In genomic region chr13:42574011-42574410, GRCh38 we compare ENCODE assay signal across 9 cellular contexts. TPM values are rescaled to one million over a fixed set of nuclear protein-coding genes. Genes with fewer than 3 reads are reported as not detected.
DNase-seq lines count a peak whose midpoint lies in the region; ATAC-seq, FAIRE-seq and TF ChIP-seq lines count a peak whose summit lies in the region.
"Had no signal": no experiment of that assay in that cellular context is flagged by ENCODE, and none has a peak within 500 bp of the region (broad histone marks: within the 10 kb centered on the region; RNA-seq: fewer than 3 reads in every experiment).

Gene TNFSF11, plus strand, starts transcription at chr13:42574152. Its CDS starts 152 bp downstream, at chr13:42574304.

- H3K4me1 ChIP-seq in iPS DF 6.9 (ENCODE audit: control insufficient read depth, insufficient read depth, low read length) = peaks cover 4% of the 10 kb centered on the region

- H3K27me3 ChIP-seq in iPS DF 6.9 (ENCODE audit: control insufficient read depth, insufficient read depth, low read length) (no peaks in the 10 kb centered on the region), dorsolateral prefrontal cortex (peaks cover 4 to 73% (median 44%) of the 10 kb centered on the region in 45 donors)

- TF ChIP-seq CTCF in dorsolateral prefrontal cortex (IDR thresholded peaks at IDR 0.05 in 54 of 56, conservative IDR thresholded peaks at IDR 0.05 in 2 of 56; ENCODE audit: low read depth in 1 of 56, partially characterized antibody in 56 of 56) = no peak

- FAIRE-seq in RCC 7860 (lab: Jason Lieb, UNC) = no peak

- peaks cover 23% of the 10 kb centered on the region for H3K27me3 Mint-ChIP-seq in activated CD4-positive, alpha-beta memory T cell treated with anti-CD3 and anti-CD28 coated beads, Interleukin-2, amount 10 ng/mL, durations not matched to agents 7 days and 5 days

- ATAC-seq in GM18868 (IDR thresholded peaks at IDR 0.05; ENCODE audit: unreplicated experiment) (peak; percentile 26), HG02798 (IDR thresholded peaks at IDR 0.05; ENCODE audit: poor library complexity, unreplicated experiment) (peak; percentile 19)

- CTCF ChIA-PET in activated CD4-positive, alpha-beta memory T cell treated with anti-CD3 and anti-CD28 coated beads, Interleukin-2, amount 10 ng/mL, durations not matched to agents 7 days and 5 days (lab: Charles Lee) = no interaction called here

- peak within 1 kb of the TSS; percentile 87 for H3K4me3 Mint-ChIP-seq in activated CD4-positive, alpha-beta memory T cell treated with anti-CD3 and anti-CD28 coated beads, Interleukin-2, amount 10 ng/mL, durations not matched to agents 7 days and 5 days

- peaks cover 5% of the 10 kb centered on the region for H3K9me3 Mint-ChIP-seq in activated CD4-positive, alpha-beta memory T cell treated with anti-CD3 and anti-CD28 coated beads, Interleukin-2, amount 10 ng/mL, durations not matched to agents 7 days and 5 days

- no peak within 1 kb of the TSS for H3K27ac ChIP-seq in iPS DF 6.9 (ENCODE audit: low read length)
- H3K27ac ChIP-seq in dorsolateral prefrontal cortex = no peak within 1 kb of the TSS

- POLR2A ChIA-PET in activated CD4-positive, alpha-beta memory T cell treated with anti-CD3 and anti-CD28 coated beads, Interleukin-2, amount 10 ng/mL, durations not matched to agents 7 days and 5 days (lab: Charles Lee) = interaction anchor here (0.6 to 1.4 kb wide), 5 partner anchors 177 to 418 kb away, joined by 3 to 5 read pairs (median 3); partner anchors contain the start of gene EPSTI1

- no peaks in the 10 kb centered on the region; the same call in 1 of the 2 replicates for H3K9me3 ChIP-seq in iPS DF 6.9 (ENCODE audit: control insufficient read depth, insufficient read depth, low read length)

- no peaks in the 10 kb centered on the region for H3K36me3 ChIP-seq in iPS DF 6.9 (ENCODE audit: control insufficient read depth, insufficient read depth, low read length)

- H3K27ac Mint-ChIP-seq in activated CD4-positive, alpha-beta memory T cell treated with anti-CD3 and anti-CD28 coated beads, Interleukin-2, amount 10 ng/mL, durations not matched to agents 7 days and 5 days = peak within 1 kb of the TSS; percentile 56

- H3K4me3 ChIP-seq in iPS DF 6.9 (ENCODE audit: low read length) (peak within 1 kb of the TSS; percentile 40; the same call in 1 of the 2 replicates), dorsolateral prefrontal cortex (peak within 1 kb of the TSS in 28 of 59 donors; percentile 1 to 53 (median 21))

- peak; percentile 37 for DNase-seq in activated CD4-positive, alpha-beta memory T cell treated with anti-CD3 and anti-CD28 coated beads, Interleukin-2, amount 10 ng/mL, durations not matched to agents 7 days and 5 days
- DNase-seq in iPS DF 6.9 (ENCODE audit: low read depth, low spot score) (no peak), dorsolateral prefrontal cortex (no peak), UCSD-AML1 (lab: John Stamatoyannopoulos, UW; ENCODE audit: unreplicated experiment) (no peak), RCC 7860 (ENCODE audit: low spot score) (no peak)
- peak; percentile 2 to 21 for DNase-seq in stimulated activated CD4-positive, alpha-beta T cell treated with anti-CD3 and anti-CD28 coated beads, Interleukin-2, amount 100 ng/mL, for 48 hours

- peaks cover 10% of the 10 kb centered on the region for H3K36me3 Mint-ChIP-seq in activated CD4-positive, alpha-beta memory T cell treated with anti-CD3 and anti-CD28 coated beads, Interleukin-2, amount 10 ng/mL, durations not matched to agents 7 days and 5 days (ENCODE audit: low read depth)

- WGBS in iPS DF 6.9 (ENCODE audit: insufficient coverage, insufficient read length) = no CpG with 5 or more reads among the region's 39 CpGs

- peaks cover 44% of the 10 kb centered on the region for H3K4me1 Mint-ChIP-seq in activated CD4-positive, alpha-beta memory T cell treated with anti-CD3 and anti-CD28 coated beads, Interleukin-2, amount 10 ng/mL, durations not matched to agents 7 days and 5 days

- intact Hi-C loops in dorsolateral prefrontal cortex (cut with DNase I) = no loop called here

RNA-seq across cellular contexts. Expression of gene TNFSF11, which starts in this region (rescaled TPM):
- total RNA-seq in activated CD4-positive, alpha-beta memory T cell treated with anti-CD3 and anti-CD28 coated beads, Interleukin-2, amount 10 ng/mL, durations not matched to agents 7 days and 5 days = 1 to 10 TPM; 7.5 to 7.6 TPM
- under 1 TPM in 2 of 120 experiments, not detected in 118; 0.28 to 0.64 TPM for total RNA-seq in dorsolateral prefrontal cortex
- total RNA-seq: M059J had no signal

Comparison
In these comparisons a context has a peak if more than half of its experiments do, and no peak if none do; other contexts are left out.
1. RNA of gene TNFSF11 (total RNA-seq): 7.5 to 7.6 TPM in activated CD4-positive, alpha-beta memory T cell treated with anti-CD3 and anti-CD28 coated beads, Interleukin-2, amount 10 ng/mL, durations not matched to agents 7 days and 5 days; 0.28 to 0.64 TPM in dorsolateral prefrontal cortex; every median in the first group is over 4 times any median in the second.
2. DNase-seq: peak in activated CD4-positive, alpha-beta memory T cell treated with anti-CD3 and anti-CD28 coated beads, Interleukin-2, amount 10 ng/mL, durations not matched to agents 7 days and 5 days (single experiment) and stimulated activated CD4-positive, alpha-beta T cell treated with anti-CD3 and anti-CD28 coated beads, Interleukin-2, amount 100 ng/mL, for 48 hours (2 of 2); none in iPS DF 6.9 (single experiment), dorsolateral prefrontal cortex (0 of 10), UCSD-AML1 (single experiment) and RCC 7860 (single experiment).